In genomic region chr4:121752142-121752541, GRCh38 we compare ENCODE assay signal across 6 cellular contexts. TPM values are rescaled to one million over a fixed set of nuclear protein-coding genes. Genes with fewer than 3 reads are reported as not detected.
"Had no signal": no experiment of that assay in that cellular context is flagged by ENCODE, and none has a peak within 500 bp of the region (broad histone marks: within the 10 kb centered on the region; RNA-seq: fewer than 3 reads in every experiment).

No MANE protein-coding gene starts in this region.

RNA-seq across cellular contexts. Expression of gene SMIM43, which starts 12.8 kb away (rescaled TPM):
- total RNA-seq: hepatocyte, kidney epithelial cell, left ventricle myocardium superior, pancreas, progenitor cell of endocrine pancreas, smooth muscle cell had no signal
- polyA plus RNA-seq: smooth muscle cell had no signal
